ENCODE assay signal across 8 cellular contexts in the genomic region with DNA sequence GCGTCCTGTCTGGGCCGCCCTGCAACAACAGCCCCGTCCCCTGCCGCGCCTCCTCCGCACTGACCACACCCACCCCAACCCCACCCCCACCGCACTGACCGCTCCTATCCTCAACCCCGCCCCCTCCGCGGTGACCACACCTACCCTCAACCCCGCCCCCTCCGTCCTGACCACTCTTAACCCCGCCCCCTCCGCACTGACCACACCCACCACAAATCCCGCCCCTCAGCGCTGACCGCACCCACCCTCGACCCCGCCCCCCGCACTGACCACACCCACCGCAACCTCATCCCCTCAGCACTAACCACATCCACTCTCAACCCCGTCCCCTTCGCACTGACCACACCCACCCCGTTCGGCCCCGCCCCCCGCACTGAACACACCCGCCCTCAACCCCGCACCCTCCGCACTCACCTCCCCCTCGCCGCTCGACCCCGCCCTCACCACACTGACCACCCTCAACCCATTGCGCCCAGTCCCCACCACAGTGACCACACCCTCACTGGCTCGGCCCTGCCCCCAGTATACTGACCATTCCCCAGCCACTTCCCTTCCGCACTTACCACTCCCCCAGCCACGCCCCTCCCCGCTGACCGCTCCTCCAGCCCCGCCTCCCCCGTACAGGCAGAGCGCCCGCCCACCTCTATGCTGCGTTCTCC. TPM values are rescaled to one million over a fixed set of nuclear protein-coding genes. Genes with fewer than 3 reads are reported as not detected.
A peak's percentile ranks its signal among the peaks of the same experiment; 100 is the strongest.
DNase-seq lines count a peak whose midpoint lies in the region; ATAC-seq lines count a peak whose summit lies in the region.

No MANE protein-coding gene starts in this region.

- CTCF ChIA-PET in activated CD4-positive, alpha-beta T cell treated with anti-CD3 and anti-CD28 coated beads, Interleukin-2, amount 10 ng/mL, durations not matched to agents 7 days and 5 days (lab: Charles Lee), result no interaction called here

- no peaks in the 10 kb centered on the region for H3K9me3 Mint-ChIP-seq in activated CD4-positive, alpha-beta T cell treated with anti-CD3 and anti-CD28 coated beads, Interleukin-2, amount 10 ng/mL, durations not matched to agents 7 days and 5 days

- POLR2A ChIA-PET in activated CD4-positive, alpha-beta T cell treated with anti-CD3 and anti-CD28 coated beads, Interleukin-2, amount 10 ng/mL, durations not matched to agents 7 days and 5 days (lab: Charles Lee), result no interaction called here

- ATAC-seq in left lobe of liver, result peak; percentile 77

- H3K27ac Mint-ChIP-seq in activated CD4-positive, alpha-beta T cell treated with anti-CD3 and anti-CD28 coated beads, Interleukin-2, amount 10 ng/mL, durations not matched to agents 7 days and 5 days, result peak overlapping the region; percentile 25

- peaks cover 4% of the 10 kb centered on the region for H3K36me3 Mint-ChIP-seq in activated CD4-positive, alpha-beta T cell treated with anti-CD3 and anti-CD28 coated beads, Interleukin-2, amount 10 ng/mL, durations not matched to agents 7 days and 5 days (ENCODE audit: low read depth)

- H3K4me3 Mint-ChIP-seq in activated CD4-positive, alpha-beta T cell treated with anti-CD3 and anti-CD28 coated beads, Interleukin-2, amount 10 ng/mL, durations not matched to agents 7 days and 5 days, result peak overlapping the region; percentile 40

- H3K4me1 Mint-ChIP-seq in activated CD4-positive, alpha-beta T cell treated with anti-CD3 and anti-CD28 coated beads, Interleukin-2, amount 10 ng/mL, durations not matched to agents 7 days and 5 days, result peaks cover 46% of the 10 kb centered on the region

- H3K27me3 Mint-ChIP-seq in activated CD4-positive, alpha-beta T cell treated with anti-CD3 and anti-CD28 coated beads, Interleukin-2, amount 10 ng/mL, durations not matched to agents 7 days and 5 days, result peaks cover 44% of the 10 kb centered on the region

- DNase-seq in COLO668 (lab: John Stamatoyannopoulos, UW; ENCODE audit: unreplicated experiment) (peak; percentile 11), GOT3 (lab: John Stamatoyannopoulos, UW) (peak; percentile 69), NCI-H2029 (lab: John Stamatoyannopoulos, UW) (peak; percentile 48), dedifferentiated amniotic fluid mesenchymal stem cell (ENCODE audit: extremely low spot score) (peak; percentile 77), left lobe of liver (ENCODE audit: low spot score) (peak; percentile 76), NCI-H748 treated with DMSO at 0.1 percent for 48 hours (lab: John Stamatoyannopoulos, UW) (no peak)
- peak; percentile 66 for DNase-seq in activated CD4-positive, alpha-beta T cell treated with anti-CD3 and anti-CD28 coated beads, Interleukin-2, amount 10 ng/mL, durations not matched to agents 7 days and 5 days
- peak; percentile 21 to 49 for DNase-seq in stimulated activated CD4-positive, alpha-beta T cell treated with anti-CD3 and anti-CD28 coated beads, Interleukin-1b, Interleukin-23, amount 100 ng/mL, for 4 hours (ENCODE audit: low read depth in 2 of 2)

RNA-seq across cellular contexts. Expression of gene F2RL3, which starts 8.2 kb away (rescaled TPM):
- under 1 TPM; 0.35 to 0.65 TPM for total RNA-seq in activated CD4-positive, alpha-beta T cell treated with anti-CD3 and anti-CD28 coated beads, Interleukin-2, amount 10 ng/mL, durations not matched to agents 7 days and 5 days
- total RNA-seq in left lobe of liver, result 0.15 TPM
